1 cellular context compared by ENCODE assay signal in the genomic region with DNA sequence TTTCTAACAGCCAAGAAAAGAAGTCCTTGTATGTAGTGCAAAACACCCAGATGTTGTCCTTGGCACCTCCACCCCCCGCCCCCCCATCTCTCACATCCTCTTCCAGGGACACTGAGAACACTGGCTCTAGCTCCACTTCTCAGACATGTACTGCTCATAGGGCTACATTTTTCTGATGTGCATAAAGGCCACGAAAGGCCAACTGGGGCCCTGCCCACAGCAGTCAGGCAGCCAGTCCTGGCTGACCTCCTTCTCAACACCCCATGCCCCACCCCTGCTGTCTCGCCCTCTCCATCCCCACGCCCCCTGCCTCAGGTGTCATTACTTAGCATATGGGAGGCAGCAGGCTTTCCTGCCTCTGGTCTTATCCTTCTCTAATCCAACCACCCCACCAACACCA.
TF ChIP-seq lines count a peak whose summit lies in the region.

No MANE protein-coding gene starts in this region.

TF ChIP-seq in GM23338, 12 proteins besides CTCF, POLR2A, EP300 and RAD21 (continued from another document):
- TF ChIP-seq EZH2phosphoT487 (IDR thresholded peaks at IDR 0.05; ENCODE audit: unreplicated experiment) (no peak), REST (IDR thresholded peaks at IDR 0.05; ENCODE audit: unreplicated experiment) (no peak)
